ENCODE assay signal across 8 cellular contexts in genomic region chr3:172139528-172140276, GRCh38.
DNase-seq lines count a peak whose midpoint lies in the region; ATAC-seq and TF ChIP-seq lines count a peak whose summit lies in the region.

No MANE protein-coding gene starts in this region.

- in situ Hi-C loops in brain microvascular endothelial cell (cut with HindIII; ENCODE audit: low pct_ligation_motif_present, low sequenced_read_pairs): no loop called here

- H3K9me3 ChIP-seq in HUES6 (ENCODE audit: control insufficient read depth, insufficient read depth, low read depth, low read length) (no peaks in the 10 kb centered on the region), lower lobe of right lung (no peaks in the 10 kb centered on the region), stomach (no peaks in the 10 kb centered on the region)

- no peaks in the 10 kb centered on the region for H3K27me3 ChIP-seq in HUES6 (ENCODE audit: control insufficient read depth, insufficient read depth, low read length)
- H3K27me3 ChIP-seq in brain microvascular endothelial cell (replicated peaks): no peaks in the 10 kb centered on the region
- H3K27me3 ChIP-seq in lower lobe of right lung (ENCODE audit: low read depth): no peaks in the 10 kb centered on the region
- no peaks in the 10 kb centered on the region for H3K27me3 ChIP-seq in stomach

- 60 to 72% (median 63%) methylated on average over 3 of the region's 3 CpGs for WGBS in stomach, 5 donors

- H3K4me3 ChIP-seq in HUES6 (ENCODE audit: low read depth, low read length) (peak overlapping the region; percentile 27; the same call in 1 of the 2 replicates), brain microvascular endothelial cell (ENCODE audit: low read depth, low read length) (no peak overlapping the region), lower lobe of right lung (no peak overlapping the region), stomach (no peak overlapping the region)

- H3K36me3 ChIP-seq in HUES6 (ENCODE audit: control insufficient read depth, insufficient read depth, low read length) (0 out of 2 replicates have a peak, but pooled peaks cover 3% of the 10 kb centered on the region), brain microvascular endothelial cell (replicated peaks) (peaks cover 14% of the 10 kb centered on the region), lower lobe of right lung (no peaks in the 10 kb centered on the region), stomach (peaks cover 0 to 4% (median 0%) of the 10 kb centered on the region in 4 donors)

- ATAC-seq in lower lobe of right lung (no peak), GM21381 (IDR thresholded peaks at IDR 0.05; ENCODE audit: unreplicated experiment) (no peak)

- no peak for TF ChIP-seq POLR2A in stomach (IDR thresholded peaks at IDR 0.05)

- peak overlapping the region; percentile 39 for H3K9ac ChIP-seq in HUES6 (ENCODE audit: low read length)

- no peak for TF ChIP-seq EP300 in stomach (IDR thresholded peaks at IDR 0.05)

- intact Hi-C loops in lower lobe of right lung (cut with DNase I): no loop called here
- intact Hi-C loops in stomach (cut with DNase I; ENCODE audit: low total_unique reads): no loop called here

- H3K4me1 ChIP-seq in HUES6 (ENCODE audit: control insufficient read depth, insufficient read depth, low read length): peaks cover 87% of the 10 kb centered on the region
- H3K4me1 ChIP-seq in lower lobe of right lung: peaks cover 84% of the 10 kb centered on the region
- peaks cover 78 to 95% (median 83%) of the 10 kb centered on the region in 4 donors for H3K4me1 ChIP-seq in stomach

- H3K27ac ChIP-seq in HUES6 (ENCODE audit: low read depth, low read length) (peak overlapping the region; percentile 84), brain microvascular endothelial cell (peak overlapping the region; percentile 81), lower lobe of right lung (peak overlapping the region; percentile 70), stomach (peak overlapping the region; percentile 62 to 87 (median 77))

- DNase-seq in brain microvascular endothelial cell (no peak), lower lobe of right lung (no peak), stomach (no peak), NCI-H526 treated with DMSO at 0.1 percent for 48 hours (lab: John Stamatoyannopoulos, UW) (no peak), hypothalamus (lab: John Stamatoyannopoulos, UW) (no peak)
- DNase-seq in activated CD8-positive, alpha-beta memory T cell treated with anti-CD3 and anti-CD28 coated beads for 24 hours: no peak

- no peak for TF ChIP-seq CTCF in brain microvascular endothelial cell (IDR thresholded peaks at IDR 0.05; ENCODE audit: low read depth, low read length, missing control alignments)
- TF ChIP-seq CTCF in lower lobe of right lung (IDR thresholded peaks at IDR 0.05): no peak
- no peak for TF ChIP-seq CTCF in stomach (IDR thresholded peaks at IDR 0.05)
